ENCODE assay signal across 8 cellular contexts in the genomic region with DNA sequence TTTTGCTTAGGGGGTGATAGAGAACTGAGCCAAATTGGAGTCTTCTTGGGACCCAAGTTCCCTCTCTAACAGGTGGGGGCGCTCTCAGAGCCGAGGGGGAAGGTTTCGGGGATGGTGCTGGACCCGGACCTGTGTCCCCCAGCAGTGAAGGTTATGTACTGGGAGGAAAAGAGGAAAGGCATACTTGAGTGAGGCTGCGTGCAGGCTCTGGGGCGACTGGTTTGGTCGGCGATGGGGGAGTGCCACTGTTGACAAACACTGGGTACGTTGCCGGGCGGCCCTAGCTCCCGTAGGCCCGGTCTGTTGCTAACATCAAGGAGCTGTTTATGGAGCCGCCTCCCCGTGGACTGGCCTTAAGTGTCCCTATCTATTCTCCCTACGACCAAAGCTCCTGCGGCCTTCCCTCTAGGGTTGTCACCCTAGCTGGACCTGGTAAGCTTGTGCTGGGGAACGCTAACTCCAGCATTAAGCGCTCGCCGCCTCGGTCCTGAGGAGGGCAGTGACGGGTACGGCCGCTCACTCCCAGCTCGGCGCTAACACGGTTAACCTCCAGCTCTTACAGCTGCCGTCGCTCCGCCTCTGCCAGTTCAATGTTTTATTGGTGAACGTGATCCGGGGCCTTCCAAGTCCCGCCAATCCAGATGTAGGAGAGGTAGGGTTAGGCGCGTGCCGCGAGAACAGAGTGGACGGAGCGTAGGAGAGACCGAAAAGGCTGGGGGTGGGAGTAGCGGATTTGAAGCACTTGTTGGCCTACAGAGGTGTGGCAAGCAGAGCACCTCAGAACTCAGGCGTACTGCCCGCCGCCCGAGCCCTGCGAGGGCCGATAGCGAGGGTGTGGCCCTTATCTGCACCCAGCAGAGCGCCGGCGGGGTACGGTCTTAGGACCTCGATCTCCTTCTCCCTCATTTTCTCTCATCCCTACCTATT. TPM values are rescaled to one million over a fixed set of nuclear protein-coding genes. Genes with fewer than 3 reads are reported as not detected.
A peak's percentile ranks its signal among the peaks of the same experiment; 100 is the strongest.
DNase-seq lines count a peak whose midpoint lies in the region; ATAC-seq and TF ChIP-seq lines count a peak whose summit lies in the region.

Gene PPOX, plus strand, starts transcription at position 685 of the 927 bp plus-strand sequence. CDS start 422 bp downstream, outside the sequence.

- TF ChIP-seq CTCF in IMR-90 (conservative IDR thresholded peaks at IDR 0.05; ENCODE audit: low read depth, low read length) (peak; percentile 41), OCI-LY7 (conservative IDR thresholded peaks at IDR 0.05; ENCODE audit: low read length) (peak; percentile 87)

- WGBS in IMR-90 (ENCODE audit: extremely low coverage in 2 of 2, insufficient read length in 1 of 2), 2 experiments, result 0% methylated on average over 5 of the region's 54 CpGs; no CpG with 5 or more reads in 1 of the 2 experiments

- peak within 1 kb of the TSS; percentile 68 for H3K14ac ChIP-seq in IMR-90 (replicated peaks; ENCODE audit: low read depth, low read length)

- peaks cover 9 to 19% of the 10 kb centered on the region in 2 experiments; a peak in 3 of 4 replicates for H3K79me1 ChIP-seq in IMR-90 (ENCODE audit: low read depth in 1 of 2, low read length in 2 of 2)

- H4K20me1 ChIP-seq in IMR-90 (ENCODE audit: insufficient read depth, low read length), result no peaks in the 10 kb centered on the region
- H4K20me1 ChIP-seq in OCI-LY7 (ENCODE audit: insufficient read depth, low read length), result no peaks in the 10 kb centered on the region

- no peak within 1 kb of the TSS for H2BK120ac ChIP-seq in IMR-90 (ENCODE audit: low read depth, low read length)

- peak; percentile 94 for TF ChIP-seq POLR2A in IMR-90 (IDR thresholded peaks at IDR 0.05; ENCODE audit: low read depth, low read length)

- H3K36me3 ChIP-seq in IMR-90 (ENCODE audit: control insufficient read depth, insufficient read depth, low read length) (peaks cover 35% of the 10 kb centered on the region), OCI-LY7 (ENCODE audit: insufficient read depth, low read length) (peaks cover 37% of the 10 kb centered on the region)

- peak within 1 kb of the TSS; percentile 72 for H3K4me3 ChIP-seq in IMR-90 (ENCODE audit: insufficient read depth, low read depth, low read length)
- H3K4me3 ChIP-seq in OCI-LY7 (ENCODE audit: low read depth, low read length, poor library complexity, severe bottlenecking), result peak within 1 kb of the TSS; percentile 79
- peak within 1 kb of the TSS; percentile 55 for H3K4me3 ChIP-seq in mononuclear cell (ENCODE audit: low read length)

- H3K27me3 ChIP-seq in IMR-90 (ENCODE audit: control insufficient read depth, insufficient read depth, low read length) (no peaks in the 10 kb centered on the region), mononuclear cell (ENCODE audit: insufficient read depth, low read length) (no peaks in the 10 kb centered on the region)

- CTCF ChIA-PET in IMR-90 (lab: Yijun Ruan, JAX), result interaction anchor here (0.6 to 2.2 kb wide), 6 partner anchors 11 to 176 kb away, joined by 3 to 5 read pairs (median 4); partner anchors contain the start of genes B4GALT3 and TOMM40L
- CTCF ChIA-PET in OCI-LY7 (lab: Charles Lee; ENCODE audit: unreplicated experiment), result interaction anchor here (0.6 to 2.0 kb wide), 10 partner anchors 9 to 458 kb away, joined by 3 to 10 read pairs (median 4); partner anchors contain the start of genes APOA2 and B4GALT3

- H2AFZ ChIP-seq in IMR-90 (replicated peaks; ENCODE audit: low read length, poor library complexity) (peak within 1 kb of the TSS; percentile 95), OCI-LY7 (ENCODE audit: low read length) (peak within 1 kb of the TSS; percentile 74)

- BruUV-seq in IMR-90 (replicated peaks; lab: Mats Ljungman, UMichigan), result no TSS peak
- no TSS peak for BruUV-seq in OCI-LY7 (replicated peaks; lab: Mats Ljungman, UMichigan)

- H2BK15ac ChIP-seq in IMR-90 (ENCODE audit: low read depth, low read length), result no peak within 1 kb of the TSS

- peak within 1 kb of the TSS; percentile 89 for H3K4me2 ChIP-seq in IMR-90 (ENCODE audit: low read depth, low read length)
- H3K4me2 ChIP-seq in OCI-LY7 (ENCODE audit: low read length), result peak within 1 kb of the TSS; percentile 97

- H2AK5ac ChIP-seq in IMR-90 (ENCODE audit: low read depth, low read length), result peak within 1 kb of the TSS; percentile 51; the same call in 1 of the 2 replicates

- H3K9me1 ChIP-seq in IMR-90 (ENCODE audit: insufficient read depth, low read length), result peaks cover 6% of the 10 kb centered on the region; the same call in 1 of the 2 replicates

- POLR2A ChIA-PET in IMR-90 (lab: Charles Lee; ENCODE audit: unreplicated experiment), result no interaction called here
- POLR2A ChIA-PET in OCI-LY7 (lab: Charles Lee), result interaction anchor here (0.5 to 3.9 kb wide), 16 partner anchors 8 to 493 kb away, joined by 3 to 23 read pairs (median 4); partner anchors contain the start of genes B4GALT3, NIT1, PFDN2 and UFC1

- peak within 1 kb of the TSS; percentile 63 for H3K56ac ChIP-seq in IMR-90 (ENCODE audit: extremely low read depth, insufficient read depth, low read length)

- H3K27ac ChIP-seq in IMR-90 (ENCODE audit: insufficient read depth, low read length) (peak within 1 kb of the TSS; percentile 52), OCI-LY7 (ENCODE audit: low read depth, low read length, poor library complexity, severe bottlenecking) (peak within 1 kb of the TSS; percentile 57)

- H4K91ac ChIP-seq in IMR-90 (ENCODE audit: insufficient read depth, low read depth, low read length), result no peak within 1 kb of the TSS

- peak within 1 kb of the TSS; percentile 23 for H4K5ac ChIP-seq in IMR-90 (ENCODE audit: low read depth, low read length)

- intact Hi-C loops in IMR-90 (cut with micrococcal nuclease) (no loop called here), OCI-LY7 (cut with micrococcal nuclease; ENCODE audit: unreplicated experiment) (loop anchor here (1.0 kb wide), 1 partner anchor 11 kb away; the partner anchor contains the start of gene B4GALT3)

- peak within 1 kb of the TSS; percentile 86 for H2AK9ac ChIP-seq in IMR-90 (replicated peaks; ENCODE audit: low read depth, low read length, poor library complexity)

- DNase-seq in DMS153 (lab: John Stamatoyannopoulos, UW), result peak; percentile 99
- peak; percentile 98 for DNase-seq in IMR-90
- DNase-seq in OCI-LY7 (ENCODE audit: low spot score), result peak; percentile 97
- peak; percentile 83 for DNase-seq in activated T-cell treated with anti-CD3 and anti-CD28 coated beads for 1 hour (ENCODE audit: low read depth)
- DNase-seq in epidermal melanocyte (ENCODE audit: insufficient read length, low spot score), result peak; percentile 93
- DNase-seq in stimulated activated CD8-positive, alpha-beta memory T cell treated with anti-CD3 and anti-CD28 coated beads, Interleukin-4, amount 100 ng/mL, for 1 hour (ENCODE audit: low read depth in 2 of 2, low spot score in 1 of 2), result peak; percentile 77 to 84

- dilution Hi-C loops in IMR-90 (cut with HindIII; ENCODE audit: low sequenced_read_pairs, unreplicated experiment), result no loop called here

- no peak within 1 kb of the TSS for H3K18ac ChIP-seq in IMR-90 (ENCODE audit: low read depth, low read length)

- H2BK5ac ChIP-seq in IMR-90 (ENCODE audit: low read depth, low read length, poor library complexity, severe bottlenecking), result peak within 1 kb of the TSS; percentile 36

- peak; percentile 89 for ATAC-seq in GM21528 (IDR thresholded peaks at IDR 0.05; ENCODE audit: low FRiP score, unreplicated experiment)
- peak; percentile 96 for ATAC-seq in IMR-90 (ENCODE audit: low read depth)

- no peaks in the 10 kb centered on the region for H3K9me2 ChIP-seq in OCI-LY7 (ENCODE audit: insufficient read depth, low read length)

- H3K4me1 ChIP-seq in IMR-90 (ENCODE audit: control insufficient read depth, insufficient read depth, low read length) (peaks cover 2% of the 10 kb centered on the region; the same call in 1 of the 2 replicates), OCI-LY7 (ENCODE audit: insufficient read depth, low read length, poor library complexity, severe bottlenecking) (peaks cover 14% of the 10 kb centered on the region), mononuclear cell (ENCODE audit: insufficient read depth, low read length) (peaks cover 27% of the 10 kb centered on the region)

- peak; percentile 8; the same call in 1 of the 2 replicates for TF ChIP-seq RAD21 in IMR-90 (IDR thresholded peaks at IDR 0.05; ENCODE audit: low read length)

- H4K8ac ChIP-seq in IMR-90 (ENCODE audit: low read depth in 2 of 2, low read length in 2 of 2), result peak within 1 kb of the TSS; percentile 24 to 88; a peak in 3 of 4 replicates

- in situ Hi-C loops in IMR-90 (cut with MboI; ENCODE audit: low sequenced_read_pairs), result no loop called here

- H3K79me2 ChIP-seq in OCI-LY7 (ENCODE audit: insufficient read depth, low read depth, low read length), result no peaks in the 10 kb centered on the region; the same call in 1 of the 2 replicates

- peak within 1 kb of the TSS; percentile 55 for H3K4ac ChIP-seq in IMR-90 (ENCODE audit: low read depth, low read length)

- no peak within 1 kb of the TSS for H2BK20ac ChIP-seq in IMR-90 (ENCODE audit: low read depth, low read length)

- no peak within 1 kb of the TSS for H3K23ac ChIP-seq in IMR-90 (ENCODE audit: low read depth, low read length)

- H3K9me3 ChIP-seq in IMR-90 (ENCODE audit: control insufficient read depth, insufficient read depth, low read length) (no peaks in the 10 kb centered on the region), OCI-LY7 (ENCODE audit: low read length) (no peaks in the 10 kb centered on the region), mononuclear cell (ENCODE audit: low read depth, low read length) (no peaks in the 10 kb centered on the region)

- H3K9ac ChIP-seq in IMR-90 (ENCODE audit: low read depth, low read length), result peak within 1 kb of the TSS; percentile 72

TF ChIP-seq in IMR-90, 13 proteins besides CTCF, POLR2A, EP300 and RAD21:
- TF ChIP-seq, protein P1, sequence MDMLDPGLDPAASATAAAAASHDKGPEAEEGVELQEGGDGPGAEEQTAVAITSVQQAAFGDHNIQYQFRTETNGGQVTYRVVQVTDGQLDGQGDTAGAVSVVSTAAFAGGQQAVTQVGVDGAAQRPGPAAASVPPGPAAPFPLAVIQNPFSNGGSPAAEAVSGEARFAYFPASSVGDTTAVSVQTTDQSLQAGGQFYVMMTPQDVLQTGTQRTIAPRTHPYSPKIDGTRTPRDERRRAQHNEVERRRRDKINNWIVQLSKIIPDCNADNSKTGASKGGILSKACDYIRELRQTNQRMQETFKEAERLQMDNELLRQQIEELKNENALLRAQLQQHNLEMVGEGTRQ (IDR thresholded peaks at IDR 0.05; ENCODE audit: low read depth, low read length), result peak; percentile 79
- TF ChIP-seq CHD1 (IDR thresholded peaks at IDR 0.05; ENCODE audit: low read depth, low read length) (no peak), BHLHE40 (IDR thresholded peaks at IDR 0.05; ENCODE audit: low read depth, low read length) (peak; percentile 82), RFX5 (IDR thresholded peaks at IDR 0.05; ENCODE audit: low read depth, low read length) (no peak), SMC3 (IDR thresholded peaks at IDR 0.05; ENCODE audit: low read depth, low read length) (peak; percentile 10; the same call in 1 of the 2 replicates)

RNA-seq across cellular contexts. Expression of gene PPOX, which starts in this region (rescaled TPM):
- 6.1 TPM in 2 replicates for total RNA-seq in IMR-90 (2012; rRNA removed)
- 14.3 and 14.8 TPM in 2 replicates for polyA plus RNA-seq in IMR-90 (2012; rRNA removed)
- 6.3 and 12.0 TPM in 2 replicates for polyA plus RNA-seq in IMR-90 (2012; cell fraction: cytosol; rRNA removed)
- 86.8 and 100 TPM in 2 replicates for polyA plus RNA-seq in IMR-90 (2012; cell fraction: nucleus; rRNA removed; ENCODE audit: low replicate concordance)
- 40.1 and 42.0 TPM in 2 replicates for total RNA-seq in OCI-LY7 (2014; rRNA removed; shearing (Covaris generic))
- 45.5 and 53.2 TPM in 2 replicates for total RNA-seq in OCI-LY7 (2022)
- total RNA-seq in mononuclear cell, result 5.1 TPM

Comparison
In these comparisons a context has a peak if more than half of its experiments do, and no peak if none do; other contexts are left out.
1. Peak in every context shown above with its lines: DNase-seq, ATAC-seq, H3K4me3 ChIP-seq and H3K27ac ChIP-seq.